8 cellular contexts compared by ENCODE assay signal in genomic region chr5:32443145-32443540, GRCh38.
DNase-seq lines count a peak whose midpoint lies in the region; ATAC-seq lines count a peak whose summit lies in the region.

No MANE protein-coding gene starts in this region.

- H3K4me3 ChIP-seq in iPS-18a (ENCODE audit: low read length), result peak overlapping the region; percentile 82

- no peaks in the 10 kb centered on the region for H3K36me3 ChIP-seq in iPS-18a (ENCODE audit: control insufficient read depth, low read depth, low read length)

- H3K9ac ChIP-seq in iPS-18a (ENCODE audit: low read length), result peak overlapping the region; percentile 14

- peaks cover 18% of the 10 kb centered on the region for H3K27me3 ChIP-seq in iPS-18a (ENCODE audit: control insufficient read depth, insufficient read depth, low read length)

- DNase-seq in ELR (ENCODE audit: low read depth), result peak; percentile 69
- peak; percentile 50 for DNase-seq in HS-5 (ENCODE audit: low read depth)
- peak; percentile 14 for DNase-seq in activated naive CD4-positive, alpha-beta T cell treated with anti-CD3 and anti-CD28 coated beads, Interleukin-2, amount 50 U/mL, for 16 hours
- peak; percentile 21 to 23 for DNase-seq in stimulated activated CD4-positive, alpha-beta T cell treated with anti-CD3 and anti-CD28 coated beads, Interleukin-2, amount 100 ng/mL, for 48 hours
- no peak for DNase-seq in NCI-H1092 (lab: John Stamatoyannopoulos, UW)
- DNase-seq in NCI-H446 (lab: John Stamatoyannopoulos, UW), result no peak

- H3K9me3 ChIP-seq in iPS-18a (ENCODE audit: control insufficient read depth, low read depth, low read length), result no peaks in the 10 kb centered on the region

- no peak overlapping the region for H3K27ac ChIP-seq in iPS-18a (ENCODE audit: low read length)

- ATAC-seq in GM21367 (IDR thresholded peaks at IDR 0.05; ENCODE audit: unreplicated experiment), result peak; percentile 21

- peaks cover 23% of the 10 kb centered on the region for H3K4me1 ChIP-seq in iPS-18a (ENCODE audit: control insufficient read depth, low read depth, low read length)

Comparison
In these comparisons a context has a peak if more than half of its experiments do, and no peak if none do; other contexts are left out.
1. DNase-seq: peak in ELR (single experiment), HS-5 (single experiment), activated naive CD4-positive, alpha-beta T cell treated with anti-CD3 and anti-CD28 coated beads, Interleukin-2, amount 50 U/mL, for 16 hours (single experiment) and stimulated activated CD4-positive, alpha-beta T cell treated with anti-CD3 and anti-CD28 coated beads, Interleukin-2, amount 100 ng/mL, for 48 hours (2 of 2); none in NCI-H1092 (single experiment) and NCI-H446 (0 of 2).